ENCODE assay signal across 8 cellular contexts in genomic region chr5:90473321-90474234, GRCh38. TPM values are rescaled to one million over a fixed set of nuclear protein-coding genes. Genes with fewer than 3 reads are reported as not detected.
DNase-seq lines count a peak whose midpoint lies in the region; ATAC-seq, FAIRE-seq and TF ChIP-seq lines count a peak whose summit lies in the region.

No MANE protein-coding gene starts in this region.

- no peaks in the 10 kb centered on the region for H3K36me3 ChIP-seq in BJ (ENCODE audit: control insufficient read depth, insufficient read depth, low read length)
- no peaks in the 10 kb centered on the region for H3K36me3 ChIP-seq in left ventricle myocardium inferior

- ATAC-seq in GM19023 (IDR thresholded peaks at IDR 0.05; ENCODE audit: unreplicated experiment) (peak; percentile 23), HG03280 (IDR thresholded peaks at IDR 0.05; ENCODE audit: unreplicated experiment) (peak; percentile 11)
- ATAC-seq in activated naive CD8-positive, alpha-beta T cell treated with anti-CD3 and anti-CD28 coated beads, Interleukin-2, amount 10 ng/mL, durations not matched to agents 7 days and 5 days (ENCODE audit: low read depth), result peak; percentile 4

- peak overlapping the region; percentile 98 for H3K4me3 Mint-ChIP-seq in activated naive CD8-positive, alpha-beta T cell treated with anti-CD3 and anti-CD28 coated beads, Interleukin-2, amount 10 ng/mL, durations not matched to agents 7 days and 5 days

- H3K4me3 ChIP-seq in BJ (ENCODE audit: low read depth, low read length) (peak overlapping the region; percentile 74), left ventricle myocardium inferior (peak overlapping the region; percentile 87)

- H3K27ac Mint-ChIP-seq in activated naive CD8-positive, alpha-beta T cell treated with anti-CD3 and anti-CD28 coated beads, Interleukin-2, amount 10 ng/mL, durations not matched to agents 7 days and 5 days, result peak overlapping the region; percentile 96

- FAIRE-seq in H54 (lab: Jason Lieb, UNC), result no peak

- intact Hi-C loops in left ventricle myocardium inferior (cut with micrococcal nuclease), result loop anchor here (10.0 kb wide), 1 partner anchor 51 kb away; the partner anchor contains the start of gene LYSMD3

- peak overlapping the region; percentile 92 for H3K27ac ChIP-seq in left ventricle myocardium inferior (replicated peaks)

- no peaks in the 10 kb centered on the region for H3K9me3 ChIP-seq in left ventricle myocardium inferior (replicated peaks)

- peaks cover 4% of the 10 kb centered on the region for H3K9me3 Mint-ChIP-seq in activated naive CD8-positive, alpha-beta T cell treated with anti-CD3 and anti-CD28 coated beads, Interleukin-2, amount 10 ng/mL, durations not matched to agents 7 days and 5 days

- CTCF ChIA-PET in BJ (lab: Yijun Ruan, JAX), result interaction anchor here (1.3 to 1.6 kb wide), 2 partner anchors 10 to 54 kb away, joined by 3 to 4 read pairs; no protein-coding TSS in a partner anchor

- H3K4me1 ChIP-seq in left ventricle myocardium inferior, result peaks cover 35% of the 10 kb centered on the region

- no peak for TF ChIP-seq POLR2A in H54 (IDR thresholded peaks at IDR 0.05; ENCODE audit: low read depth, low read length)

- H3K27me3 ChIP-seq in BJ (ENCODE audit: control insufficient read depth, insufficient read depth, low read length) (no peaks in the 10 kb centered on the region), left ventricle myocardium inferior (ENCODE audit: low read depth) (no peaks in the 10 kb centered on the region)

- DNase-seq in BJ (ENCODE audit: low read depth) (no peak), OCI-M2 (lab: John Stamatoyannopoulos, UW; ENCODE audit: unreplicated experiment) (peak; percentile 41), left ventricle myocardium inferior (no peak), pons (ENCODE audit: low spot score) (peak; percentile 19), H54 (ENCODE audit: insufficient read length, low spot score) (no peak)
- no peak for DNase-seq in activated naive CD8-positive, alpha-beta T cell treated with anti-CD3 and anti-CD28 coated beads, Interleukin-2, amount 10 ng/mL, durations not matched to agents 7 days and 5 days

- POLR2A ChIA-PET in BJ (lab: Charles Lee), result no interaction called here
- POLR2A ChIA-PET in activated naive CD8-positive, alpha-beta T cell treated with anti-CD3 and anti-CD28 coated beads, Interleukin-2, amount 10 ng/mL, durations not matched to agents 7 days and 5 days (lab: Charles Lee), result interaction anchor here (0.6 to 3.2 kb wide), 6 partner anchors 12 to 67 kb away, joined by 3 to 34 read pairs (median 4); partner anchors contain the start of genes CETN3 and LYSMD3

- TF ChIP-seq CTCF in BJ (IDR thresholded peaks at IDR 0.05; ENCODE audit: insufficient read depth, low read depth, low read length) (no peak), left ventricle myocardium inferior (IDR thresholded peaks at IDR 0.05; ENCODE audit: borderline replicate concordance) (no peak)

- H3K36me3 Mint-ChIP-seq in activated naive CD8-positive, alpha-beta T cell treated with anti-CD3 and anti-CD28 coated beads, Interleukin-2, amount 10 ng/mL, durations not matched to agents 7 days and 5 days, result peaks cover 21% of the 10 kb centered on the region

- no peaks in the 10 kb centered on the region for H3K27me3 Mint-ChIP-seq in activated naive CD8-positive, alpha-beta T cell treated with anti-CD3 and anti-CD28 coated beads, Interleukin-2, amount 10 ng/mL, durations not matched to agents 7 days and 5 days

- peaks cover 31% of the 10 kb centered on the region for H3K4me1 Mint-ChIP-seq in activated naive CD8-positive, alpha-beta T cell treated with anti-CD3 and anti-CD28 coated beads, Interleukin-2, amount 10 ng/mL, durations not matched to agents 7 days and 5 days

RNA-seq across cellular contexts. Expression of gene MBLAC2, which starts 1.0 kb away (rescaled TPM):
- polyA plus RNA-seq in BJ (2011; rRNA removed), result 1.7 and 2.7 TPM in 2 replicates
- polyA minus RNA-seq in BJ (2011; rRNA and poly(A)+ RNA removed), result 1.8 and 2.0 TPM in 2 replicates
- 1 to 10 TPM; 7.4 to 8.3 TPM for total RNA-seq in activated naive CD8-positive, alpha-beta T cell treated with anti-CD3 and anti-CD28 coated beads, Interleukin-2, amount 10 ng/mL, durations not matched to agents 7 days and 5 days
- 3.6 TPM for total RNA-seq in left ventricle myocardium inferior

RNA-seq across cellular contexts. Expression of gene POLR3G, which starts 1.1 kb away (rescaled TPM):
- polyA plus RNA-seq in BJ (2011; rRNA removed), result 0.87 and 2.2 TPM in 2 replicates
- 0.82 and 2.1 TPM in 2 replicates for polyA minus RNA-seq in BJ (2011; rRNA and poly(A)+ RNA removed)
- total RNA-seq in activated naive CD8-positive, alpha-beta T cell treated with anti-CD3 and anti-CD28 coated beads, Interleukin-2, amount 10 ng/mL, durations not matched to agents 7 days and 5 days, result 1 to 10 TPM; 2.8 to 3.7 TPM
- 0.88 TPM for total RNA-seq in left ventricle myocardium inferior

RNA-seq across cellular contexts. Expression of gene LYSMD3, which starts 55.8 kb away (rescaled TPM):
- polyA plus RNA-seq in BJ (2011; rRNA removed), result 5.5 and 13.2 TPM in 2 replicates
- polyA minus RNA-seq in BJ (2011; rRNA and poly(A)+ RNA removed), result 6.1 and 6.6 TPM in 2 replicates
- 10 to 100 TPM; 21.3 to 22.0 TPM for total RNA-seq in activated naive CD8-positive, alpha-beta T cell treated with anti-CD3 and anti-CD28 coated beads, Interleukin-2, amount 10 ng/mL, durations not matched to agents 7 days and 5 days
- total RNA-seq in left ventricle myocardium inferior, result 19.8 TPM

Comparison
In these comparisons a context has a peak if more than half of its experiments do, and no peak if none do; other contexts are left out.
1. DNase-seq: peak in OCI-M2 (single experiment) and pons (single experiment); none in BJ (single experiment), activated naive CD8-positive, alpha-beta T cell treated with anti-CD3 and anti-CD28 coated beads, Interleukin-2, amount 10 ng/mL, durations not matched to agents 7 days and 5 days (single experiment), left ventricle myocardium inferior (single experiment) and H54 (single experiment).
2. Peak in every context shown above with its lines, with median percentiles within 50 percentile points of each other: ATAC-seq.